Comparison of ENCODE assay signal across 18 cellular contexts in genomic region chr2:161974417-161974816, GRCh38.
"Had no signal": no experiment of that assay in that cellular context is flagged by ENCODE, and none has a peak within 500 bp of the region (broad histone marks: within the 10 kb centered on the region; RNA-seq: fewer than 3 reads in every experiment).

No MANE protein-coding gene starts in this region.

- H3K36me3 Mint-ChIP-seq: activated naive CD4-positive, alpha-beta T cell treated with anti-CD3 and anti-CD28 coated beads, Interleukin-2, amount 50 U/mL, for 24 hours had no signal

- H3K4me3 Mint-ChIP-seq: activated CD4-positive, alpha-beta T cell treated with anti-CD3 and anti-CD28 coated beads, Interleukin-2, amount 10 ng/mL, durations not matched to agents 7 days and 5 days; activated naive CD4-positive, alpha-beta T cell treated with anti-CD3 and anti-CD28 coated beads, Interleukin-2, amount 50 U/mL, for 24 hours had no signal

- H3K27ac Mint-ChIP-seq: activated CD4-positive, alpha-beta T cell treated with anti-CD3 and anti-CD28 coated beads, Interleukin-2, amount 10 ng/mL, durations not matched to agents 7 days and 5 days had no signal

- H3K27ac ChIP-seq: sigmoid colon, tibial nerve had no signal

- H3K27me3 Mint-ChIP-seq: activated CD4-positive, alpha-beta T cell treated with anti-CD3 and anti-CD28 coated beads, Interleukin-2, amount 10 ng/mL, durations not matched to agents 7 days and 5 days; naive thymus-derived CD4-positive, alpha-beta T cell had no signal

- H3K9me3 ChIP-seq: sigmoid colon, tibial nerve had no signal

- H3K27me3 ChIP-seq: sigmoid colon, tibial nerve had no signal

- H3K36me3 ChIP-seq: sigmoid colon, tibial nerve had no signal

- H3K4me2 ChIP-seq: smooth muscle cell had no signal

- DNase-seq: activated CD4-positive, alpha-beta T cell treated with anti-CD3 and anti-CD28 coated beads, Interleukin-2, amount 10 ng/mL, durations not matched to agents 7 days and 5 days; activated effector memory CD4-positive, alpha-beta T cell treated with anti-CD3 and anti-CD28 coated beads, Interleukin-2, amount 50 U/mL, for 16 hours; central memory CD4-positive, alpha-beta T cell; effector memory CD4-positive, alpha-beta T cell; foreskin melanocyte; kidney; naive thymus-derived CD4-positive, alpha-beta T cell; sigmoid colon; stimulated activated CD4-positive, alpha-beta T cell treated with anti-CD3 and anti-CD28 coated beads, Interleukin-2, amount 100 ng/mL, for 48 hours; stimulated activated CD8-positive, alpha-beta memory T cell treated with anti-CD3 and anti-CD28 coated beads, Interleukin-4, amount 100 ng/mL, for 48 hours; stimulated activated naive CD4-positive, alpha-beta T cell; substantia nigra had no signal

- H3K4me3 ChIP-seq: lung, sigmoid colon, smooth muscle cell, tibial nerve had no signal

- H3K4me1 ChIP-seq: sigmoid colon, tibial nerve had no signal

- H3K9me3 Mint-ChIP-seq: activated naive CD4-positive, alpha-beta T cell treated with anti-CD3 and anti-CD28 coated beads, Interleukin-2, amount 50 U/mL, for 24 hours had no signal

- FAIRE-seq: astrocyte, kidney had no signal

- ATAC-seq: esophagus mucosa; naive thymus-derived CD4-positive, alpha-beta T cell had no signal
